In the genomic region with DNA sequence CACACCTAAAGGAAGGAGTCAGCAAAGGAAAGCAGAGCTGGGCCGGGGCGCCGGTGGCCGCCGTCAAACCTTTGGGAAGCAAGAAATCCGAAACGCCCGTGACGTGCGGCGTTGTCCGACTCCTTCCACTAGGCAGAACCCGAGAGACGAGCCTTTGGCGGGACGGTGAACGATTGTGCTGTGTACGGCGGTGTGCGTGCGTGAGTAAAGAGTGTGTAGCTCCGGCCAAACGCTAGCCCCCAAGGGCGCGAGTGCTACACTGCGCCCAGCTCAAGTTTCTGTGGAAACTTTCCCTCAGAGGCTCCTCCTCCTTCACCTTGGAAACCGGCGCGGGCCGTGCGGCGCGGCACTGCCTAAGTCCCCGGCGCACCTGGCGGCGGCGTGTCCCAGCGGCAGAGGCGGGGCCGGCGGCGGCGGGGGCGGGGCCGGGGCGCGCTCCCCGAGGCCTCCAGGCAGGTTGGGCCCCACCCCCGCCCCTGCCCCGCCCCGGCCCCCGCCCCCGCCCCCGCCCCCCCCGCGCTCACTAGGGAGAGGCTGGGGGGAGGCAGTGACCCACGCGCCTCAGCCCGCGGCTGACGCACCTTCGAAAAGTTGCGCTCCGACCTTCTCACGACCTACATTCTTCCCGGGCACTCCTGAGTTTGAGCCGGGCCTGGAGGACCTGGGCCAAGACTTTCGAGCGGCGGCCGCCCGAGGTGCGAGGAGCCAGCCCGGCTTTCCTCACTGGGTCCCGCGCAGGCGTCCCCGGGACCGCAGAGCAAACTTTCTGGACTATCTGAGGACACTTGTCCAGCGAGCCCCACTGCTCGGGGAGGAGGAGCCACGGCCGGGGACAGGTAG, we compare ENCODE assay signal across 8 cellular contexts. TPM values are rescaled to one million over a fixed set of nuclear protein-coding genes. Genes with fewer than 3 reads are reported as not detected.
DNase-seq lines count a peak whose midpoint lies in the region; ATAC-seq and TF ChIP-seq lines count a peak whose summit lies in the region.

A gene (plus strand): TSS at position 547 of the 840 bp plus-strand sequence. CDS start 157,084 bp downstream, outside the sequence.

- no peaks in the 10 kb centered on the region for H3K36me3 ChIP-seq in DOHH2 (ENCODE audit: control insufficient read depth, low read length)
- H3K36me3 ChIP-seq in IMR-90 (ENCODE audit: control insufficient read depth, insufficient read depth, low read length): no peaks in the 10 kb centered on the region
- no peaks in the 10 kb centered on the region for H3K36me3 ChIP-seq in SK-N-MC (ENCODE audit: insufficient read depth, low read length)
- no peaks in the 10 kb centered on the region for H3K36me3 ChIP-seq in heart right ventricle
- H3K36me3 ChIP-seq in psoas muscle (ENCODE audit: insufficient read depth in 1 of 2, low read depth in 1 of 2): no peaks in the 10 kb centered on the region
- no peaks in the 10 kb centered on the region for H3K36me3 ChIP-seq in vagina

- no peaks in the 10 kb centered on the region for H3K79me2 ChIP-seq in DOHH2 (ENCODE audit: control insufficient read depth, low read length)

- peaks cover 18% of the 10 kb centered on the region for H3K4me1 Mint-ChIP-seq in activated naive CD8-positive, alpha-beta T cell treated with anti-CD3 and anti-CD28 coated beads, Interleukin-2, amount 10 ng/mL, durations not matched to agents 7 days and 5 days

- H3K27ac Mint-ChIP-seq in activated naive CD8-positive, alpha-beta T cell treated with anti-CD3 and anti-CD28 coated beads, Interleukin-2, amount 10 ng/mL, durations not matched to agents 7 days and 5 days: no peak within 1 kb of the TSS

- no peak for TF ChIP-seq RAD21 in IMR-90 (IDR thresholded peaks at IDR 0.05; ENCODE audit: low read length)

- no peak within 1 kb of the TSS for H3K4ac ChIP-seq in IMR-90 (ENCODE audit: low read depth, low read length)

- no peaks in the 10 kb centered on the region for H3K9me2 ChIP-seq in DOHH2 (replicated peaks; ENCODE audit: control insufficient read depth, low read length)

- H3K56ac ChIP-seq in IMR-90 (ENCODE audit: extremely low read depth, insufficient read depth, low read length): no peak within 1 kb of the TSS

- H3K9me3 ChIP-seq in DOHH2 (ENCODE audit: control insufficient read depth, insufficient read depth, low read length) (no peaks in the 10 kb centered on the region), IMR-90 (ENCODE audit: control insufficient read depth, insufficient read depth, low read length) (no peaks in the 10 kb centered on the region; the same call in 1 of the 2 replicates), SK-N-MC (ENCODE audit: low read depth, low read length) (no peaks in the 10 kb centered on the region), heart right ventricle (no peaks in the 10 kb centered on the region), psoas muscle (no peaks in the 10 kb centered on the region), vagina (no peaks in the 10 kb centered on the region)

- no peak within 1 kb of the TSS for H4K8ac ChIP-seq in IMR-90 (ENCODE audit: low read depth in 2 of 2, low read length in 2 of 2)

- H3K27ac ChIP-seq in DOHH2 (ENCODE audit: low read depth, low read length) (no peak within 1 kb of the TSS), IMR-90 (ENCODE audit: insufficient read depth, low read length) (no peak within 1 kb of the TSS), SK-N-MC (no peak within 1 kb of the TSS), heart right ventricle (peak within 1 kb of the TSS in 9 of 10 donors; percentile 51 to 77 (median 56)), psoas muscle (peak within 1 kb of the TSS; percentile 85), vagina (peak within 1 kb of the TSS; percentile 82)

- no peaks in the 10 kb centered on the region for H3K79me1 ChIP-seq in IMR-90 (ENCODE audit: low read depth in 1 of 2, low read length in 2 of 2)

- no peaks in the 10 kb centered on the region for H3K36me3 Mint-ChIP-seq in activated naive CD8-positive, alpha-beta T cell treated with anti-CD3 and anti-CD28 coated beads, Interleukin-2, amount 10 ng/mL, durations not matched to agents 7 days and 5 days

- H2BK120ac ChIP-seq in IMR-90 (ENCODE audit: low read depth, low read length): no peak within 1 kb of the TSS

- TF ChIP-seq POLR2A in IMR-90 (IDR thresholded peaks at IDR 0.05; ENCODE audit: low read depth, low read length) (no peak), vagina (IDR thresholded peaks at IDR 0.05) (no peak)

- H3K4me3 Mint-ChIP-seq in activated naive CD8-positive, alpha-beta T cell treated with anti-CD3 and anti-CD28 coated beads, Interleukin-2, amount 10 ng/mL, durations not matched to agents 7 days and 5 days: peak within 1 kb of the TSS; percentile 80

- H3K27me3 ChIP-seq in DOHH2 (ENCODE audit: control insufficient read depth, low read length): peaks cover 36% of the 10 kb centered on the region
- peaks cover 35% of the 10 kb centered on the region for H3K27me3 ChIP-seq in IMR-90 (ENCODE audit: control insufficient read depth, insufficient read depth, low read length)
- H3K27me3 ChIP-seq in heart right ventricle: peaks cover 0 to 38% (median 0%) of the 10 kb centered on the region in 7 donors
- H3K27me3 ChIP-seq in psoas muscle (ENCODE audit: insufficient read depth in 3 of 3, low read length in 2 of 3): no peaks in the 10 kb centered on the region
- H3K27me3 ChIP-seq in vagina: no peaks in the 10 kb centered on the region

- no peak within 1 kb of the TSS for H3K14ac ChIP-seq in IMR-90 (replicated peaks; ENCODE audit: low read depth, low read length)

- peak within 1 kb of the TSS; percentile 70 for H3K4me2 ChIP-seq in DOHH2 (ENCODE audit: low read length)
- peak within 1 kb of the TSS; percentile 82 for H3K4me2 ChIP-seq in IMR-90 (ENCODE audit: low read depth, low read length)

- H4K5ac ChIP-seq in IMR-90 (ENCODE audit: low read depth, low read length): no peak within 1 kb of the TSS

- no peaks in the 10 kb centered on the region for H3F3A ChIP-seq in DOHH2 (ENCODE audit: control insufficient read depth, insufficient read depth)

- H3K4me3 ChIP-seq in DOHH2 (ENCODE audit: low read length) (peak within 1 kb of the TSS; percentile 66), IMR-90 (ENCODE audit: insufficient read depth, low read depth, low read length) (peak within 1 kb of the TSS; percentile 44), SK-N-MC (peak within 1 kb of the TSS; percentile 81), heart right ventricle (peak within 1 kb of the TSS; percentile 41 to 67 (median 62)), psoas muscle (peak within 1 kb of the TSS; percentile 74), vagina (peak within 1 kb of the TSS; percentile 56 to 63)

- H4K20me1 ChIP-seq in DOHH2 (ENCODE audit: control insufficient read depth, insufficient read depth, low read depth, low read length) (no peaks in the 10 kb centered on the region), IMR-90 (ENCODE audit: insufficient read depth, low read length) (no peaks in the 10 kb centered on the region)

- H3K9me1 ChIP-seq in IMR-90 (ENCODE audit: insufficient read depth, low read length): no peaks in the 10 kb centered on the region

- DNase-seq in IMR-90 (peak; percentile 53), SK-N-MC (ENCODE audit: low read depth, low spot score) (no peak), heart right ventricle (peak; percentile 41 to 73), psoas muscle (peak; percentile 78 to 93), vagina (ENCODE audit: extremely low spot score in 2 of 2) (no peak)
- peak; percentile 82 for DNase-seq in activated naive CD8-positive, alpha-beta T cell treated with anti-CD3 and anti-CD28 coated beads, Interleukin-2, amount 10 ng/mL, durations not matched to agents 7 days and 5 days

- CTCF ChIA-PET in IMR-90 (lab: Yijun Ruan, JAX): interaction anchor here (1.1 kb wide), 1 partner anchor 48 kb away, joined by 4 read pairs; no protein-coding TSS in a partner anchor

- peak within 1 kb of the TSS; percentile 31; the same call in 1 of the 2 replicates for H3K23ac ChIP-seq in IMR-90 (ENCODE audit: low read depth, low read length)

- no peak within 1 kb of the TSS for H2BK20ac ChIP-seq in IMR-90 (ENCODE audit: low read depth, low read length)

- H2AK5ac ChIP-seq in IMR-90 (ENCODE audit: low read depth, low read length): no peak within 1 kb of the TSS

- H3K18ac ChIP-seq in IMR-90 (ENCODE audit: low read depth, low read length): no peak within 1 kb of the TSS

- TF ChIP-seq CTCF in DOHH2 (IDR thresholded peaks at IDR 0.05; ENCODE audit: low read depth, low read length, poor library complexity, severe bottlenecking): no peak
- TF ChIP-seq CTCF in IMR-90 (conservative IDR thresholded peaks at IDR 0.05; ENCODE audit: low read depth, low read length): 0 out of 2 replicates have a peak, but pooled peaks have one; percentile 11
- peak in 2 of 9 donors; percentile 17 for TF ChIP-seq CTCF in heart right ventricle (IDR thresholded peaks at IDR 0.05)
- peak; percentile 19 for TF ChIP-seq CTCF in psoas muscle (IDR thresholded peaks at IDR 0.05)
- TF ChIP-seq CTCF in vagina (IDR thresholded peaks at IDR 0.05): no peak

- H2AK9ac ChIP-seq in IMR-90 (replicated peaks; ENCODE audit: low read depth, low read length, poor library complexity): peak within 1 kb of the TSS; percentile 30

- H3K4me1 ChIP-seq in DOHH2 (ENCODE audit: control insufficient read depth, low read length) (peaks cover 9% of the 10 kb centered on the region), IMR-90 (ENCODE audit: control insufficient read depth, insufficient read depth, low read length) (peaks cover 3% of the 10 kb centered on the region; the same call in 1 of the 2 replicates), heart right ventricle (peaks cover 0 to 27% (median 20%) of the 10 kb centered on the region in 9 donors), psoas muscle (peaks cover 12% of the 10 kb centered on the region), vagina (peaks cover 13% of the 10 kb centered on the region)

- BruUV-seq in IMR-90 (replicated peaks; lab: Mats Ljungman, UMichigan): no TSS peak

- dilution Hi-C loops in IMR-90 (cut with HindIII; ENCODE audit: low sequenced_read_pairs, unreplicated experiment): no loop called here

- peak; percentile 87 for ATAC-seq in GM21576 (IDR thresholded peaks at IDR 0.05; ENCODE audit: unreplicated experiment)
- peak; percentile 88 for ATAC-seq in IMR-90 (ENCODE audit: low read depth)
- peak; percentile 87 for ATAC-seq in activated naive CD8-positive, alpha-beta T cell treated with anti-CD3 and anti-CD28 coated beads, Interleukin-2, amount 10 ng/mL, durations not matched to agents 7 days and 5 days (ENCODE audit: low read depth)
- ATAC-seq in heart right ventricle: peak; percentile 74 to 87 (median 83)
- ATAC-seq in psoas muscle: peak; percentile 82 to 92 (median 85)

- peak within 1 kb of the TSS; percentile 87 for H2AFZ ChIP-seq in IMR-90 (replicated peaks; ENCODE audit: low read length, poor library complexity)

- in situ Hi-C loops in IMR-90 (cut with MboI; ENCODE audit: low sequenced_read_pairs): no loop called here

- H4K91ac ChIP-seq in IMR-90 (ENCODE audit: insufficient read depth, low read depth, low read length): no peak within 1 kb of the TSS

- POLR2A ChIA-PET in IMR-90 (lab: Charles Lee; ENCODE audit: unreplicated experiment): no interaction called here
- POLR2A ChIA-PET in activated naive CD8-positive, alpha-beta T cell treated with anti-CD3 and anti-CD28 coated beads, Interleukin-2, amount 10 ng/mL, durations not matched to agents 7 days and 5 days (lab: Charles Lee): no interaction called here

- intact Hi-C loops in IMR-90 (cut with micrococcal nuclease): no loop called here
- intact Hi-C loops in heart right ventricle (cut with DNase I): no loop called here
- intact Hi-C loops in psoas muscle (cut with DNase I): loop anchor here (5.0 to 10.0 kb wide), 3 partner anchors 47 to 196 kb away; no protein-coding TSS in a partner anchor
- intact Hi-C loops in vagina (cut with DNase I): no loop called here

- H3K9me3 Mint-ChIP-seq in activated naive CD8-positive, alpha-beta T cell treated with anti-CD3 and anti-CD28 coated beads, Interleukin-2, amount 10 ng/mL, durations not matched to agents 7 days and 5 days: no peaks in the 10 kb centered on the region

- H3K9ac ChIP-seq in IMR-90 (ENCODE audit: low read depth, low read length): no peak within 1 kb of the TSS
- H3K9ac ChIP-seq in SK-N-MC (ENCODE audit: insufficient read length): peak within 1 kb of the TSS; percentile 63

- H3K27me3 Mint-ChIP-seq in activated naive CD8-positive, alpha-beta T cell treated with anti-CD3 and anti-CD28 coated beads, Interleukin-2, amount 10 ng/mL, durations not matched to agents 7 days and 5 days: peaks cover 61% of the 10 kb centered on the region

- no peak within 1 kb of the TSS for H2BK15ac ChIP-seq in IMR-90 (ENCODE audit: low read depth, low read length)

- 1% methylated on average over 17 of the region's 84 CpGs; no CpG with 5 or more reads in 1 of the 2 experiments for WGBS in IMR-90 (ENCODE audit: extremely low coverage in 2 of 2, insufficient read length in 1 of 2), 2 experiments
- WGBS in heart right ventricle, 2 donors: 6 to 10% methylated on average over 62 to 84 of the region's 84 CpGs
- WGBS in psoas muscle, 3 donors: 4 to 9% (median 7%) methylated on average over 50 to 78 of the region's 84 CpGs

- no peak within 1 kb of the TSS for H2BK5ac ChIP-seq in IMR-90 (ENCODE audit: low read depth, low read length, poor library complexity, severe bottlenecking)

RNA-seq across cellular contexts. Expression of the gene that starts here (rescaled TPM):
- total RNA-seq in IMR-90 (2012; rRNA removed) (under 0.01 and 0.18 TPM in 2 replicates), heart right ventricle (10 to 100 TPM; 12.6 to 27.7 (median 21.7) TPM), psoas muscle (10 to 100 TPM; 37.7 to 46.7 (median 44.9) TPM), vagina (20.4 TPM)
- polyA plus RNA-seq in IMR-90 (2012; rRNA removed) (0.02 and 0.04 TPM in 2 replicates), heart right ventricle (1 to 10 TPM in 1 of 2 donors, under 1 TPM in 1; 0.77 to 3.1 TPM), psoas muscle (10 to 100 TPM in 1 of 3 donors, 1 to 10 TPM in 1, under 1 TPM in 1; 0.51 to 20.5 (median 5.0) TPM)
- polyA plus RNA-seq in IMR-90 (2012; cell fraction: cytosol; rRNA removed): 0.01 and 0.02 TPM in 2 replicates
- 0.06 TPM in 1 of 2 replicates, not detected in the other for polyA plus RNA-seq in IMR-90 (2012; cell fraction: nucleus; rRNA removed; ENCODE audit: low replicate concordance)
- under 1 TPM; 0.45 to 0.83 TPM for total RNA-seq in activated naive CD8-positive, alpha-beta T cell treated with anti-CD3 and anti-CD28 coated beads, Interleukin-2, amount 10 ng/mL, durations not matched to agents 7 days and 5 days

Comparison
In these comparisons a context has a peak if more than half of its experiments do, and no peak if none do; other contexts are left out.
1. RNA of the gene that starts here (total RNA-seq): 37.7 to 46.7 TPM in psoas muscle, 12.6 to 27.7 TPM in heart right ventricle and 20.4 TPM in vagina (single experiment); 0.45 to 0.83 TPM in activated naive CD8-positive, alpha-beta T cell treated with anti-CD3 and anti-CD28 coated beads, Interleukin-2, amount 10 ng/mL, durations not matched to agents 7 days and 5 days and under 0.01 to 0.18 TPM in IMR-90; every median in the first group is over 4 times any median in the second.
2. Peak in DNase-seq, ATAC-seq, H3K4me3 ChIP-seq and H3K4me2 ChIP-seq in IMR-90; RNA of the gene not detected or under 1 TPM.
3. Peak in DNase-seq and ATAC-seq in activated naive CD8-positive, alpha-beta T cell treated with anti-CD3 and anti-CD28 coated beads, Interleukin-2, amount 10 ng/mL, durations not matched to agents 7 days and 5 days; RNA of the gene not detected or under 1 TPM.
4. H3K27ac ChIP-seq: peak in heart right ventricle (9 of 10), psoas muscle (single experiment) and vagina (single experiment); none in DOHH2 (single experiment), IMR-90 (single experiment) and SK-N-MC (single experiment).
5. CTCF ChIP-seq: peak in IMR-90 (single experiment) and psoas muscle (single experiment); none in DOHH2 (single experiment) and vagina (0 of 3).
6. DNase-seq: peak in heart right ventricle (2 of 2) and psoas muscle (2 of 2); none in SK-N-MC (single experiment) and vagina (0 of 2).
7. intact Hi-C loops: an anchor here in psoas muscle (5.0 to 10.0 kb wide); none called in IMR-90, heart right ventricle and vagina.
8. Peak in every context shown above with its lines, with median percentiles within 50 percentile points of each other: H3K4me3 ChIP-seq and ATAC-seq.